In the genomic region with DNA sequence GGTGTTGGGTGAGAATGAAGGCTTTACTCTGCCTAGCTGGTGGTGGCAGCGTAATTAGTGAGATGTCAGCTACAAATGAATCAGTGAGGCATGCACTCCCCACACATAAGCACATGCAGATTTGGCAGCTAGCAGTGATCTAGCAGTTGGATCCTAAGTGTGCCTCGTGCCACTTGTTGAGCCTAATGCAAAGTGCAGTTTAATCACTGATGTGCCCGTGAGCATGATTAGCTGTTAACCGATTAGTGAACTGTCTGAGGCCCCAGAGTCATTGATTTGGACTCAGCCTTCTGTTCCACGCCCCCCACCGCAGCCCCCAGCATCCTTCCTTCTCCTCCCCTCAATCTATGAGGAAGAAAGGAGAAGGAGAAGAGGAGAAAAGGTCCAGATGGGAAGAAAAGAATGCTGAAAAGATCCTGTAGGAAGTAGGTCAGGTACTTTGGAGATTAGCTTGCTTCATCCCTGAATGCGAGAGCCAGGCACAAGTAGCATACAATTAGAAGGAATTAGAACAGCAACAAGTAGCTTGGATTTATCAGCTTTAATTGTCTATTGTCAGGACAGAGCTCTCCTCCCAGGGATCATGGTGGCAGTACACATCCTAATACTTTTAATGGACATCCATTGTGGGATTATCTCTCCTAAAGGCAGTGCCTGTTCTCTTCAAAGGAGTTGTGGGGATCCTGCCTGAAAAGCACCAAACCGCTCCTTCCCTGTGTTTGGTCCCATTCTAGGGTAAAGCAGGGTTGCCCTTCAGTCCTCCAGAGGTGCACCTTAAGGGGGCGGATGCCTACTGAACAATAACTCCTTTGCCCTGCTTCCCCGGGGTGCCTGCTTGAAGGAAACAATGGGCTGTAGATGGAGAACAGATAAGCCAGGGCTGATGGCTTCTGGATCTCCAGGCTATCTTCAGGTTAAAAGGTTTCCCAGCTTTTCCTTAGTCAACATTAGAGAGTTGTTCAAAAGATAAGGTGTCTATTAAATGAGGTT, we compare ENCODE assay signal across 18 cellular contexts. TPM values are rescaled to one million over a fixed set of nuclear protein-coding genes. Genes with fewer than 3 reads are reported as not detected.
A peak's percentile ranks its signal among the peaks of the same experiment; 100 is the strongest.
DNase-seq lines count a peak whose midpoint lies in the region; ATAC-seq and TF ChIP-seq lines count a peak whose summit lies in the region.
"Had no signal": no experiment of that assay in that cellular context is flagged by ENCODE, and none has a peak within 500 bp of the region (broad histone marks: within the 10 kb centered on the region; RNA-seq: fewer than 3 reads in every experiment).

No MANE protein-coding gene starts in this region.

- H3K27me3 Mint-ChIP-seq in CD4-positive, alpha-beta memory T cell, result no peaks in the 10 kb centered on the region

- in situ Hi-C loops in IMR-90 (cut with MboI; ENCODE audit: low sequenced_read_pairs), result loop anchor here (5.0 kb wide), 1 partner anchor 598 kb away; no protein-coding TSS in a partner anchor

- H3K36me3 Mint-ChIP-seq in CD4-positive, alpha-beta memory T cell, result no peaks in the 10 kb centered on the region
- H3K36me3 Mint-ChIP-seq: CD8-positive, alpha-beta T cell had no signal

- no peak for DNase-seq in CD4-positive, alpha-beta memory T cell
- DNase-seq in IMR-90, result no peak
- DNase-seq in NCI-H69 (lab: John Stamatoyannopoulos, UW), result peak; percentile 45
- peak; percentile 70 for DNase-seq in esophagus muscularis mucosa (ENCODE audit: extremely low spot score)
- DNase-seq in MM.1S, result no peak
- no peak for DNase-seq in stimulated activated CD4-positive, alpha-beta T cell treated with anti-CD3 and anti-CD28 coated beads, Interleukin-1b, Interleukin-23, amount 100 ng/mL, for 48 hours
- no peak for DNase-seq in ureter (ENCODE audit: low spot score)
- DNase-seq: CD8-positive, alpha-beta T cell; DMS153; NCI-H1092; NCI-H2081; NCI-H226; NCI-H748 treated with DMSO at 0.1 percent for 48 hours; Peyer's patch; Right ventricle myocardium superior; SK-N-SH; T-helper 1 cell had no signal

- CTCF ChIA-PET in CD4-positive, alpha-beta memory T cell (lab: Charles Lee; ENCODE audit: partially characterized antibody), result interaction anchor here (0.9 to 2.1 kb wide), 5 partner anchors 8 to 596 kb away, joined by 3 to 6 read pairs (median 4); no protein-coding TSS in a partner anchor
- CTCF ChIA-PET in IMR-90 (lab: Yijun Ruan, JAX), result interaction anchor here (0.6 to 1.2 kb wide), 2 partner anchors 16 to 179 kb away, joined by 3 to 4 read pairs; no protein-coding TSS in a partner anchor

- H3K23ac ChIP-seq in IMR-90 (ENCODE audit: low read depth, low read length), result peak overlapping the region; percentile 25; the same call in 1 of the 2 replicates

- H3K79me1 ChIP-seq in IMR-90 (ENCODE audit: low read depth in 1 of 2, low read length in 2 of 2), result no peaks in the 10 kb centered on the region

- H3K27ac Mint-ChIP-seq in CD4-positive, alpha-beta memory T cell, result peak overlapping the region in 5 of 7 donors; percentile 19 to 78 (median 39)
- H3K27ac Mint-ChIP-seq: CD8-positive, alpha-beta T cell had no signal

- no peaks in the 10 kb centered on the region for H3K9me3 Mint-ChIP-seq in CD4-positive, alpha-beta memory T cell
- H3K9me3 Mint-ChIP-seq: CD8-positive, alpha-beta T cell had no signal

- no peak for TF ChIP-seq CTCF in IMR-90 (conservative IDR thresholded peaks at IDR 0.05; ENCODE audit: low read depth, low read length)
- no peak for TF ChIP-seq CTCF in esophagus muscularis mucosa (IDR thresholded peaks at IDR 0.05)
- TF ChIP-seq CTCF in MM.1S (IDR thresholded peaks at IDR 0.05; ENCODE audit: low read length), result no peak

- H3K27me3 ChIP-seq in CD4-positive, alpha-beta memory T cell (ENCODE audit: insufficient read depth, low read length), result no peaks in the 10 kb centered on the region
- H3K27me3 ChIP-seq in IMR-90 (ENCODE audit: control insufficient read depth, insufficient read depth, low read length), result no peaks in the 10 kb centered on the region
- H3K27me3 ChIP-seq in esophagus muscularis mucosa, result peaks cover 0 to 4% (median under 1%) of the 10 kb centered on the region in 4 donors
- no peaks in the 10 kb centered on the region for H3K27me3 ChIP-seq in MM.1S (replicated peaks; ENCODE audit: insufficient read depth, low read length)
- H3K27me3 ChIP-seq: Peyer's patch had no signal

- H3K14ac ChIP-seq in IMR-90 (replicated peaks; ENCODE audit: low read depth, low read length), result no peak overlapping the region

- H3K4ac ChIP-seq in IMR-90 (ENCODE audit: low read depth, low read length), result peak overlapping the region; percentile 19; the same call in 1 of the 2 replicates

- no peak overlapping the region for H3K27ac ChIP-seq in CD4-positive, alpha-beta memory T cell (ENCODE audit: low read depth, low read length)
- no peak overlapping the region for H3K27ac ChIP-seq in IMR-90 (ENCODE audit: insufficient read depth, low read length)
- H3K27ac ChIP-seq in esophagus muscularis mucosa (replicated peaks in 1 of 4), result no peak overlapping the region
- H3K27ac ChIP-seq in MM.1S (ENCODE audit: low read length), result no peak overlapping the region
- H3K27ac ChIP-seq: Peyer's patch had no signal

- H3K9me2 ChIP-seq in MM.1S (replicated peaks; ENCODE audit: insufficient read depth, low read length), result no peaks in the 10 kb centered on the region
- H3K9me2 ChIP-seq: SK-N-SH had no signal

- H2BK5ac ChIP-seq in IMR-90 (ENCODE audit: low read depth, low read length, poor library complexity, severe bottlenecking), result no peak overlapping the region

- H2BK15ac ChIP-seq in IMR-90 (ENCODE audit: low read depth, low read length), result peak overlapping the region; percentile 63; the same call in 1 of the 3 replicates

- H3K4me2 ChIP-seq in IMR-90 (ENCODE audit: low read depth, low read length) (no peak overlapping the region), MM.1S (ENCODE audit: low read depth, low read length) (no peak overlapping the region)
- H3K4me2 ChIP-seq: SK-N-SH had no signal

- TF ChIP-seq RAD21 in IMR-90 (IDR thresholded peaks at IDR 0.05; ENCODE audit: low read length), result no peak

- TF ChIP-seq EP300 in esophagus muscularis mucosa (IDR thresholded peaks at IDR 0.05), result no peak

- peaks cover 61% of the 10 kb centered on the region for H3K79me2 ChIP-seq in MM.1S (ENCODE audit: low read length)

- dilution Hi-C loops in IMR-90 (cut with HindIII; ENCODE audit: low sequenced_read_pairs, unreplicated experiment), result no loop called here

- H3K4me1 ChIP-seq in CD4-positive, alpha-beta memory T cell (ENCODE audit: insufficient read depth, low read length), result peaks cover 30% of the 10 kb centered on the region
- H3K4me1 ChIP-seq in IMR-90 (ENCODE audit: control insufficient read depth, insufficient read depth, low read length) (peaks cover 18% of the 10 kb centered on the region), esophagus muscularis mucosa (peaks cover 0 to under 1% (median 0%) of the 10 kb centered on the region in 4 donors), MM.1S (ENCODE audit: low read length) (peaks cover 21% of the 10 kb centered on the region)

- 0 out of 4 replicates have a peak overlapping the region, but pooled peaks of 1 of the 2 experiments have one; percentile 9 for H4K8ac ChIP-seq in IMR-90 (ENCODE audit: low read depth in 2 of 2, low read length in 2 of 2)

- peak overlapping the region; percentile 74 for H2AK5ac ChIP-seq in IMR-90 (ENCODE audit: low read depth, low read length)

- no peak overlapping the region for H2AFZ ChIP-seq in IMR-90 (replicated peaks; ENCODE audit: low read length, poor library complexity)
- H2AFZ ChIP-seq in MM.1S (ENCODE audit: low read length), result no peak overlapping the region

- H4K5ac ChIP-seq in IMR-90 (ENCODE audit: low read depth, low read length), result no peak overlapping the region

- no peaks in the 10 kb centered on the region for H3K36me3 ChIP-seq in CD4-positive, alpha-beta memory T cell (ENCODE audit: insufficient read depth, low read length)
- no peaks in the 10 kb centered on the region for H3K36me3 ChIP-seq in IMR-90 (ENCODE audit: control insufficient read depth, insufficient read depth, low read length)
- no peaks in the 10 kb centered on the region for H3K36me3 ChIP-seq in esophagus muscularis mucosa
- no peaks in the 10 kb centered on the region for H3K36me3 ChIP-seq in MM.1S (replicated peaks; ENCODE audit: insufficient read depth, low read length)
- H3K36me3 ChIP-seq: Peyer's patch had no signal

- H3K4me1 Mint-ChIP-seq in CD4-positive, alpha-beta memory T cell, result peaks cover 29 to 50% (median 40%) of the 10 kb centered on the region in 4 donors

- H3K18ac ChIP-seq in IMR-90 (ENCODE audit: low read depth, low read length), result no peak overlapping the region

- TF ChIP-seq POLR2A in IMR-90 (IDR thresholded peaks at IDR 0.05; ENCODE audit: low read depth, low read length) (no peak), esophagus muscularis mucosa (IDR thresholded peaks at IDR 0.05; ENCODE audit: low read depth) (no peak)

- POLR2A ChIA-PET in CD4-positive, alpha-beta memory T cell (lab: Charles Lee; ENCODE audit: partially characterized antibody), result interaction anchor here (0.7 to 1.0 kb wide), 3 partner anchors 38 to 298 kb away, joined by 3 read pairs; no protein-coding TSS in a partner anchor
- POLR2A ChIA-PET in IMR-90 (lab: Charles Lee; ENCODE audit: unreplicated experiment), result no interaction called here

- peak overlapping the region; percentile 51; the same call in 1 of the 2 replicates for H2BK20ac ChIP-seq in IMR-90 (ENCODE audit: low read depth, low read length)

- H3F3A ChIP-seq in MM.1S (ENCODE audit: insufficient read depth, low read length), result peaks cover 22% of the 10 kb centered on the region

- H4K91ac ChIP-seq in IMR-90 (ENCODE audit: insufficient read depth, low read depth, low read length), result peak overlapping the region; percentile 50; the same call in 1 of the 2 replicates

- H3K4me3 Mint-ChIP-seq in CD4-positive, alpha-beta memory T cell, result no peak overlapping the region
- H3K4me3 Mint-ChIP-seq: CD8-positive, alpha-beta T cell had no signal

- WGBS in IMR-90 (ENCODE audit: extremely low coverage in 2 of 2, insufficient read length in 1 of 2), 2 experiments, result 81% methylated on average over 3 of the region's 10 CpGs; no CpG with 5 or more reads in 1 of the 2 experiments
- WGBS in esophagus muscularis mucosa, result 79% methylated on average over 9 of the region's 10 CpGs

- intact Hi-C loops in CD4-positive, alpha-beta memory T cell (cut with micrococcal nuclease), result no loop called here
- intact Hi-C loops in IMR-90 (cut with micrococcal nuclease) (loop anchor here (5.0 to 10.0 kb wide), 2 partner anchors 43 to 286 kb away; no protein-coding TSS in a partner anchor), esophagus muscularis mucosa (cut with DNase I) (loop anchor here (10.0 kb wide), 1 partner anchor 596 kb away; no protein-coding TSS in a partner anchor)

- H3K9ac ChIP-seq in IMR-90 (ENCODE audit: low read depth, low read length), result no peak overlapping the region
- H3K9ac ChIP-seq in MM.1S (ENCODE audit: low read length), result no peak overlapping the region
- H3K9ac ChIP-seq: SK-N-SH had no signal

- BruUV-seq in IMR-90 (replicated peaks; lab: Mats Ljungman, UMichigan), result no TSS peak

- no peak overlapping the region for H3K4me3 ChIP-seq in CD4-positive, alpha-beta memory T cell (ENCODE audit: low read length in 2 of 2)
- H3K4me3 ChIP-seq in IMR-90 (ENCODE audit: insufficient read depth, low read depth, low read length), result no peak overlapping the region
- H3K4me3 ChIP-seq in esophagus muscularis mucosa, result no peak overlapping the region
- no peak overlapping the region for H3K4me3 ChIP-seq in MM.1S (ENCODE audit: low read length)
- H3K4me3 ChIP-seq: Peyer's patch had no signal

- H3K9me3 ChIP-seq in CD4-positive, alpha-beta memory T cell (ENCODE audit: control insufficient read depth in 1 of 2, low read length in 2 of 2), result no peaks in the 10 kb centered on the region
- H3K9me3 ChIP-seq in IMR-90 (ENCODE audit: control insufficient read depth, insufficient read depth, low read length), result no peaks in the 10 kb centered on the region
- no peaks in the 10 kb centered on the region for H3K9me3 ChIP-seq in esophagus muscularis mucosa
- H3K9me3 ChIP-seq in MM.1S (replicated peaks; ENCODE audit: insufficient read depth, low read length), result no peaks in the 10 kb centered on the region
- H3K9me3 ChIP-seq: Peyer's patch, SK-N-SH had no signal

- peaks cover 9% of the 10 kb centered on the region for H3K9me1 ChIP-seq in IMR-90 (ENCODE audit: insufficient read depth, low read length)

- H4K20me1 ChIP-seq in IMR-90 (ENCODE audit: insufficient read depth, low read length) (no peaks in the 10 kb centered on the region), MM.1S (ENCODE audit: insufficient read depth, low read length) (no peaks in the 10 kb centered on the region)

- H2AK9ac ChIP-seq in IMR-90 (replicated peaks; ENCODE audit: low read depth, low read length, poor library complexity), result no peak overlapping the region

- peak overlapping the region; percentile 26; the same call in 1 of the 2 replicates for H2BK120ac ChIP-seq in IMR-90 (ENCODE audit: low read depth, low read length)

- no peak overlapping the region for H3K56ac ChIP-seq in IMR-90 (ENCODE audit: extremely low read depth, insufficient read depth, low read length)

- ATAC-seq in IMR-90 (ENCODE audit: low read depth) (no peak), GM21529 (IDR thresholded peaks at IDR 0.05; ENCODE audit: unreplicated experiment) (no peak)
- ATAC-seq: CD8-positive, alpha-beta T cell had no signal

RNA-seq across cellular contexts. Expression of a gene that starts 5.7 kb away (rescaled TPM):
- 10 to 100 TPM; 33.4 to 34.0 TPM for total RNA-seq in CD4-positive, alpha-beta memory T cell
- polyA plus RNA-seq in CD4-positive, alpha-beta memory T cell, result 10 to 100 TPM; 45.4 to 97.0 TPM
- total RNA-seq in IMR-90 (2012; rRNA removed) (2.3 and 6.9 TPM in 2 replicates), esophagus muscularis mucosa (1 to 10 TPM; 1.8 to 5.1 (median 2.3) TPM), ureter (18.2 TPM)
- 3.0 and 3.9 TPM in 2 replicates for polyA plus RNA-seq in IMR-90 (2012; rRNA removed)
- polyA plus RNA-seq in IMR-90 (2012; cell fraction: cytosol; rRNA removed), result 2.5 and 2.9 TPM in 2 replicates
- polyA plus RNA-seq in IMR-90 (2012; cell fraction: nucleus; rRNA removed; ENCODE audit: low replicate concordance), result 11.9 and 13.5 TPM in 2 replicates

Comparison
In these comparisons a context has a peak if more than half of its experiments do, and no peak if none do; other contexts are left out.
1. DNase-seq: peak in NCI-H69 (single experiment) and esophagus muscularis mucosa (single experiment); none in CD4-positive, alpha-beta memory T cell (0 of 5), IMR-90 (single experiment), MM.1S (single experiment), stimulated activated CD4-positive, alpha-beta T cell treated with anti-CD3 and anti-CD28 coated beads, Interleukin-1b, Interleukin-23, amount 100 ng/mL, for 48 hours (single experiment) and ureter (single experiment).